In the genomic region with DNA sequence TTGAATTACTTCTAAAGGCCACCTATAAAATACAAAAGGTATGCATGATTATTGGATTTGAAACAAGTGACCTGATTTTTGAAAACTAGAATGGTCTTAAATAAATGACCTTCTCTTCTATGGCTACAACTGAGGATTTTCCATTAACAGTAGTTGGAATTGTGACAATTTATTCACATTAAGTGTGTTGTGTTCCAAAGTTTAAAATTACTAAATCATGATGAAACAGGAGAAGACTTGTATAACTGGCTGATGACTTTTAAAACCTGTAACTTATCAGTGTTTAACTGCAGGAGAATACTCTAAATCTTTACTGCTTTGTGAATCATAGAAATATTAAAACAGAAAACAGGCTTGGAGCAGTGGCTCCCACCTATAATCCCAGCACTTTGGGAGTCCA, we compare ENCODE assay signal across 18 cellular contexts. TPM values are rescaled to one million over a fixed set of nuclear protein-coding genes. Genes with fewer than 3 reads are reported as not detected.
DNase-seq lines count a peak whose midpoint lies in the region; ATAC-seq, FAIRE-seq and TF ChIP-seq lines count a peak whose summit lies in the region.
"Had no signal": no experiment of that assay in that cellular context is flagged by ENCODE, and none has a peak within 500 bp of the region (broad histone marks: within the 10 kb centered on the region; RNA-seq: fewer than 3 reads in every experiment).

No MANE protein-coding gene starts in this region.

- no peak overlapping the region for H3K9ac ChIP-seq in liver (ENCODE audit: low read depth in 1 of 2, low read length in 2 of 2)
- H3K9ac ChIP-seq in HepG2 (ENCODE audit: insufficient read depth, low read depth, low read length): no peak overlapping the region
- H3K9ac ChIP-seq in kidney (ENCODE audit: low read length in 2 of 2): no peak overlapping the region
- H3K9ac ChIP-seq: BLaER1 treated with 17β-estradiol and CSF1 and Interleukin-3, amounts not matched to agents 10 nM and 100 nM had no signal

- no peaks in the 10 kb centered on the region for H3K79me2 ChIP-seq in HepG2 (ENCODE audit: insufficient read depth, low read length)

- BruUV-seq in HepG2 (replicated peaks; lab: Mats Ljungman, UMichigan): no TSS peak

- H3K9me3 ChIP-seq in liver (ENCODE audit: control insufficient read depth in 4 of 4, low read length in 3 of 4): no peaks in the 10 kb centered on the region
- H3K9me3 ChIP-seq in HepG2 (ENCODE audit: low read length): no peaks in the 10 kb centered on the region
- no peaks in the 10 kb centered on the region for H3K9me3 ChIP-seq in kidney (ENCODE audit: control insufficient read depth in 1 of 2, low read length in 2 of 2)
- H3K9me3 ChIP-seq in prostate gland: no peaks in the 10 kb centered on the region
- H3K9me3 ChIP-seq: BE2C had no signal

- TF ChIP-seq POLR2A in HepG2 (IDR thresholded peaks at IDR 0.05; ENCODE audit: insufficient read depth in 1 of 2, low read depth in 2 of 2, low read length in 2 of 2) (no peak), prostate gland (IDR thresholded peaks at IDR 0.05) (no peak)

- FAIRE-seq in HepG2 (lab: Jason Lieb, UNC): no peak
- FAIRE-seq in kidney (lab: Jason Lieb, UNC): peak; percentile 11
- FAIRE-seq: GM12892 had no signal

- H3K36me3 ChIP-seq in liver (ENCODE audit: control insufficient read depth in 4 of 4, insufficient read depth in 3 of 4, low read depth in 1 of 4, low read length in 3 of 4) (no peaks in the 10 kb centered on the region), HepG2 (replicated peaks in 1 of 2; ENCODE audit: control insufficient read depth in 1 of 2, insufficient read depth in 2 of 2, low read length in 2 of 2) (no peaks in the 10 kb centered on the region), kidney (ENCODE audit: control insufficient read depth in 1 of 2, insufficient read depth in 2 of 2, low read length in 2 of 2) (no peaks in the 10 kb centered on the region), prostate gland (no peaks in the 10 kb centered on the region)
- H3K36me3 ChIP-seq: BE2C; BLaER1 treated with 17β-estradiol and CSF1 and Interleukin-3, amounts not matched to agents 10 nM and 100 nM had no signal

- ATAC-seq in HepG2: no peak
- ATAC-seq in HG03571 (IDR thresholded peaks at IDR 0.05; ENCODE audit: unreplicated experiment): no peak

- H3K4me3 ChIP-seq in liver (ENCODE audit: low read depth in 1 of 3, low read length in 3 of 3) (no peak overlapping the region), HepG2 (replicated peaks in 1 of 3; ENCODE audit: insufficient read depth in 1 of 3, low read depth in 2 of 3, low read length in 3 of 3) (no peak overlapping the region), kidney (ENCODE audit: low read length in 2 of 2) (no peak overlapping the region), prostate gland (no peak overlapping the region)
- H3K4me3 ChIP-seq: BLaER1 treated with 17β-estradiol and CSF1 and Interleukin-3, amounts not matched to agents 10 nM and 100 nM had no signal

- H3K27ac ChIP-seq in liver (ENCODE audit: low read depth in 1 of 2, low read length in 2 of 2) (peak overlapping the region; percentile 62 to 70), HepG2 (ENCODE audit: extremely low read length, insufficient read depth, low read length) (no peak overlapping the region), kidney (ENCODE audit: low read depth in 2 of 2, low read length in 2 of 2) (no peak overlapping the region), prostate gland (no peak overlapping the region)
- H3K27ac ChIP-seq: 22Rv1; BLaER1 treated with 17β-estradiol and CSF1 and Interleukin-3, amounts not matched to agents 10 nM and 100 nM had no signal

- H2AFZ ChIP-seq in HepG2 (ENCODE audit: low read length): no peak overlapping the region

- no peak overlapping the region for H3K4me2 ChIP-seq in HepG2 (ENCODE audit: low read depth, low read length)
- H3K4me2 ChIP-seq: BLaER1 treated with 17β-estradiol and CSF1 and Interleukin-3, amounts not matched to agents 10 nM and 100 nM had no signal

- in situ Hi-C loops in HepG2 (cut with HindIII; ENCODE audit: extremely low pct_ligation_motif_present, low pct_unique_long_range_greater_than_20kb): no loop called here

- no peak for TF ChIP-seq CTCF in liver (IDR thresholded peaks at IDR 0.05; ENCODE audit: low read depth, low read length, missing input control)
- TF ChIP-seq CTCF in HepG2 (CRISPR knock-in tag; IDR thresholded peaks at IDR 0.05): no peak
- no peak for TF ChIP-seq CTCF in kidney (IDR thresholded peaks at IDR 0.05; ENCODE audit: borderline replicate concordance, extremely low read depth, insufficient read depth)
- no peak for TF ChIP-seq CTCF in prostate gland (IDR thresholded peaks at IDR 0.05)

- POLR2A ChIA-PET in HepG2 (lab: Yijun Ruan, JAX): no interaction called here

- H3K27me3 ChIP-seq in liver (ENCODE audit: control insufficient read depth in 4 of 4, insufficient read depth in 4 of 4, low read length in 3 of 4) (no peaks in the 10 kb centered on the region), HepG2 (ENCODE audit: control insufficient read depth in 1 of 2, insufficient read depth in 2 of 2, low read length in 2 of 2) (peaks cover 0 to 3% of the 10 kb centered on the region in 2 experiments; a peak in 2 of 5 replicates), prostate gland (replicated peaks; ENCODE audit: insufficient read depth) (no peaks in the 10 kb centered on the region)
- H3K27me3 ChIP-seq: BE2C; BLaER1 treated with 17β-estradiol and CSF1 and Interleukin-3, amounts not matched to agents 10 nM and 100 nM had no signal

- DNase-seq in HepG2 (ENCODE audit: low spot score): no peak
- no peak for DNase-seq in kidney
- DNase-seq in renal cortical epithelial cell (ENCODE audit: low read depth): peak; percentile 4
- no peak for DNase-seq in prostate gland (ENCODE audit: low spot score)
- DNase-seq: BE2C; CD4-positive, alpha-beta T cell; CD8-positive, alpha-beta memory T cell; DMS53; DMS79 treated with DMSO at 0.1 percent for 48 hours; GOT3; H7; HCEC 1CT had no signal

- TF ChIP-seq RAD21 in liver (IDR thresholded peaks at IDR 0.05) (peak; percentile 24 to 28), HepG2 (CRISPR knock-in tag; IDR thresholded peaks at IDR 0.05) (no peak)

- intact Hi-C loops in HepG2 (cut with micrococcal nuclease; ENCODE audit: unreplicated experiment): no loop called here
- intact Hi-C loops in kidney (cut with DNase I): no loop called here
- intact Hi-C loops in prostate gland (cut with DNase I): no loop called here

- H4K20me1 ChIP-seq in HepG2 (ENCODE audit: insufficient read depth, low read length): no peaks in the 10 kb centered on the region
- H4K20me1 ChIP-seq: BLaER1 treated with 17β-estradiol and CSF1 and Interleukin-3, amounts not matched to agents 10 nM and 100 nM had no signal

- CTCF ChIA-PET in HepG2 (lab: Yijun Ruan, JAX; ENCODE audit: low intra/inter-chr PET ratio, low total read pairs): no interaction called here

- H3K4me1 ChIP-seq in liver (ENCODE audit: control insufficient read depth in 4 of 4, insufficient read depth in 4 of 4, low read length in 3 of 4) (peaks cover 3 to 38% (median 18%) of the 10 kb centered on the region in 4 donors), HepG2 (ENCODE audit: insufficient read depth, low read length) (peaks cover 7% of the 10 kb centered on the region), kidney (ENCODE audit: control insufficient read depth in 1 of 2, insufficient read depth in 1 of 2, low read depth in 1 of 2, low read length in 2 of 2) (no peaks in the 10 kb centered on the region), prostate gland (replicated peaks) (no peaks in the 10 kb centered on the region)
- H3K4me1 ChIP-seq: BE2C; BLaER1 treated with 17β-estradiol and CSF1 and Interleukin-3, amounts not matched to agents 10 nM and 100 nM had no signal

- TF ChIP-seq EP300 in HepG2 (IDR thresholded peaks at IDR 0.05; ENCODE audit: low read depth in 2 of 2, low read length in 2 of 2): no peak
- TF ChIP-seq EP300 in HepG2 (CRISPR knock-in tag; IDR thresholded peaks at IDR 0.05; ENCODE audit: borderline replicate concordance): no peak

RNA-seq across cellular contexts. Expression of a gene that starts 4.6 kb away (rescaled TPM):
- total RNA-seq in liver (10 to 100 TPM in 1 of 2 donors, 1 to 10 TPM in 1; 7.5 to 11.2 TPM), HepG2 (2016; rRNA removed; fragmentation: Illumina TruSeq; extraction: Trizol) (not detected in 2 replicates), kidney (6.3 TPM), renal cortical epithelial cell (1.0 and 1.6 TPM in 2 replicates), prostate gland (1 to 10 TPM; 1.2 to 1.9 TPM)
- polyA plus RNA-seq in liver (1 to 10 TPM; 1.7 to 6.1 TPM), HepG2 (2011; rRNA removed) (not detected in 2 replicates), kidney (ENCODE audit: insufficient read depth, low read depth, low replicate concordance) (0.39 TPM)
- not detected in 2 replicates for total RNA-seq in HepG2 (2016; cell fraction: cytosol; rRNA removed; fragmentation: Illumina TruSeq; extraction: Trizol; ENCODE audit: low read depth)
- total RNA-seq in HepG2 (2016; cell fraction: insoluble cytoplasmic fraction; rRNA removed; fragmentation: Illumina TruSeq; extraction: Trizol): not detected in 2 replicates
- not detected in 2 replicates for total RNA-seq in HepG2 (2016; cell fraction: membrane; rRNA removed; fragmentation: Illumina TruSeq; extraction: Trizol)
- total RNA-seq in HepG2 (2016; cell fraction: nucleus; rRNA removed; fragmentation: Illumina TruSeq; extraction: Trizol): not detected in 2 replicates
- not detected in 2 replicates for polyA plus RNA-seq in HepG2 (2011; cell fraction: cytosol; rRNA removed)
- polyA plus RNA-seq in HepG2 (2011; cell fraction: nucleus; rRNA removed): not detected in 2 replicates
- not detected in 2 replicates for polyA plus RNA-seq in HepG2 (2012)
- polyA plus RNA-seq in HepG2 (2016; cell fraction: cytosol; fragmentation: Illumina TruSeq; extraction: Trizol; ENCODE audit: low read depth): not detected in 2 replicates
- not detected in 2 replicates for polyA plus RNA-seq in HepG2 (2016; cell fraction: insoluble cytoplasmic fraction; fragmentation: Illumina TruSeq; extraction: Trizol; ENCODE audit: low read depth)
- polyA plus RNA-seq in HepG2 (2016; cell fraction: membrane; fragmentation: Illumina TruSeq; extraction: Trizol; ENCODE audit: low read depth): not detected in 2 replicates
- not detected in 2 replicates for polyA plus RNA-seq in HepG2 (2016; cell fraction: nucleus; fragmentation: Illumina TruSeq; extraction: Trizol; ENCODE audit: insufficient read depth, low read depth)
- polyA minus RNA-seq in HepG2 (2011; rRNA and poly(A)+ RNA removed; ENCODE audit: low replicate concordance): 1.4 TPM in 1 of 2 replicates, not detected in the other
- not detected in 2 replicates for polyA minus RNA-seq in HepG2 (2011; cell fraction: cytosol; rRNA and poly(A)+ RNA removed)
- polyA minus RNA-seq in HepG2 (2011; cell fraction: nucleus; rRNA and poly(A)+ RNA removed): not detected in 2 replicates
- total RNA-seq: CD4-positive, alpha-beta T cell; CD8-positive, alpha-beta memory T cell had no signal
- polyA plus RNA-seq: CD14-positive monocyte; CD8-positive, alpha-beta memory T cell had no signal

RNA-seq across cellular contexts. Expression of a gene that starts 48.2 kb away (rescaled TPM):
- total RNA-seq in liver (1,000 to 10,000 TPM in 1 of 2 donors, 100 to 1,000 TPM in 1; 739 to 1,479 TPM), HepG2 (2016; rRNA removed; fragmentation: Illumina TruSeq; extraction: Trizol) (not detected in 2 replicates), kidney (99.3 TPM), renal cortical epithelial cell (1.7 and 30.3 TPM in 2 replicates), prostate gland (10 to 100 TPM; 23.5 to 31.5 TPM)
- polyA plus RNA-seq in liver (100 to 1,000 TPM; 554 to 825 TPM), HepG2 (2011; rRNA removed) (0.03 TPM in 1 of 2 replicates, not detected in the other), kidney (ENCODE audit: insufficient read depth, low read depth, low replicate concordance) (24.8 TPM)
- not detected in 2 replicates for total RNA-seq in HepG2 (2016; cell fraction: cytosol; rRNA removed; fragmentation: Illumina TruSeq; extraction: Trizol; ENCODE audit: low read depth)
- total RNA-seq in HepG2 (2016; cell fraction: insoluble cytoplasmic fraction; rRNA removed; fragmentation: Illumina TruSeq; extraction: Trizol): not detected in 2 replicates
- total RNA-seq in HepG2 (2016; cell fraction: membrane; rRNA removed; fragmentation: Illumina TruSeq; extraction: Trizol): not detected in 2 replicates
- not detected in 2 replicates for total RNA-seq in HepG2 (2016; cell fraction: nucleus; rRNA removed; fragmentation: Illumina TruSeq; extraction: Trizol)
- polyA plus RNA-seq in HepG2 (2011; cell fraction: cytosol; rRNA removed): not detected in 2 replicates
- polyA plus RNA-seq in HepG2 (2011; cell fraction: nucleus; rRNA removed): not detected in 2 replicates
- polyA plus RNA-seq in HepG2 (2012): not detected in 2 replicates
- not detected in 2 replicates for polyA plus RNA-seq in HepG2 (2016; cell fraction: cytosol; fragmentation: Illumina TruSeq; extraction: Trizol; ENCODE audit: low read depth)
- not detected in 2 replicates for polyA plus RNA-seq in HepG2 (2016; cell fraction: insoluble cytoplasmic fraction; fragmentation: Illumina TruSeq; extraction: Trizol; ENCODE audit: low read depth)
- polyA plus RNA-seq in HepG2 (2016; cell fraction: membrane; fragmentation: Illumina TruSeq; extraction: Trizol; ENCODE audit: low read depth): not detected in 2 replicates
- polyA plus RNA-seq in HepG2 (2016; cell fraction: nucleus; fragmentation: Illumina TruSeq; extraction: Trizol; ENCODE audit: insufficient read depth, low read depth): not detected in 2 replicates
- polyA minus RNA-seq in HepG2 (2011; rRNA and poly(A)+ RNA removed; ENCODE audit: low replicate concordance): 0.18 and 46.8 TPM in 2 replicates
- polyA minus RNA-seq in HepG2 (2011; cell fraction: cytosol; rRNA and poly(A)+ RNA removed): 0.35 and 0.40 TPM in 2 replicates
- polyA minus RNA-seq in HepG2 (2011; cell fraction: nucleus; rRNA and poly(A)+ RNA removed): 0.39 and 0.50 TPM in 2 replicates
- total RNA-seq: H7 had no signal

Comparison
In these comparisons a context has a peak if more than half of its experiments do, and no peak if none do; other contexts are left out.
1. H3K27ac ChIP-seq: peak in liver (2 of 2); none in HepG2 (single experiment), kidney (0 of 2) and prostate gland (0 of 2).